Comparison of ENCODE assay signal across 16 cellular contexts in genomic region chr22:49296561-49296960, GRCh38.
A peak's percentile ranks its signal among the peaks of the same experiment; 100 is the strongest.
DNase-seq lines count a peak whose midpoint lies in the region; ATAC-seq and TF ChIP-seq lines count a peak whose summit lies in the region.
"Had no signal": no experiment of that assay in that cellular context is flagged by ENCODE, and none has a peak within 500 bp of the region (broad histone marks: within the 10 kb centered on the region; RNA-seq: fewer than 3 reads in every experiment).

No MANE protein-coding gene starts in this region.

- no peak for TF ChIP-seq POLR2A in testis (IDR thresholded peaks at IDR 0.05)

- H3K4me1 ChIP-seq in testis = no peaks in the 10 kb centered on the region
- H3K4me1 ChIP-seq: HAP-1, Peyer's patch had no signal

- H3K36me3 ChIP-seq in testis (ENCODE audit: low read depth, missing control alignments) = no peaks in the 10 kb centered on the region
- H3K36me3 ChIP-seq in MG63 = no peaks in the 10 kb centered on the region
- H3K36me3 ChIP-seq: HAP-1, Peyer's patch had no signal

- H3K27ac ChIP-seq in testis = no peak overlapping the region
- H3K27ac ChIP-seq: Peyer's patch had no signal

- DNase-seq in activated CD8-positive, alpha-beta memory T cell treated with anti-CD3 and anti-CD28 coated beads, Interleukin-2, amount 10 ng/mL, durations not matched to agents 7 days and 5 days = peak; percentile 25
- DNase-seq in central memory CD8-positive, alpha-beta T cell (ENCODE audit: low spot score in 2 of 2) = peak; percentile 1 to 6
- DNase-seq in mucosa of gallbladder (ENCODE audit: low spot score) (peak; percentile 5), testis (peak; percentile 7), MG63 (no peak)
- DNase-seq: DMS 273 treated with DMSO at 0.1 percent for 48 hours, Karpas-422, NCI-H1930, NCI-H2171 treated with DMSO at 0.1 percent for 48 hours, NCI-H510A, SHP77 had no signal

- CTCF ChIA-PET in activated CD8-positive, alpha-beta memory T cell treated with anti-CD3 and anti-CD28 coated beads, Interleukin-2, amount 10 ng/mL, durations not matched to agents 7 days and 5 days (lab: Charles Lee) = interaction anchor here (2.9 kb wide), 1 partner anchor 9 kb away, joined by 13 read pairs; no protein-coding TSS in a partner anchor

- ATAC-seq in activated CD8-positive, alpha-beta memory T cell treated with anti-CD3 and anti-CD28 coated beads, Interleukin-2, amount 10 ng/mL, durations not matched to agents 7 days and 5 days = no peak
- no peak for ATAC-seq in central memory CD8-positive, alpha-beta T cell (replicated peaks; ENCODE audit: extremely low read depth, poor library complexity, severe bottlenecking)
- no peak for ATAC-seq in stimulated activated memory B cell treated with anti-CD40 and anti-IgM and Interleukin-4, amounts not matched to agents 10 μg/mL and 1 μg/mL and 100 μg/mL, for 72 hours
- no peak for ATAC-seq in HG02763 (IDR thresholded peaks at IDR 0.05; ENCODE audit: unreplicated experiment)

- no peak overlapping the region for H3K27ac Mint-ChIP-seq in activated CD8-positive, alpha-beta memory T cell treated with anti-CD3 and anti-CD28 coated beads, Interleukin-2, amount 10 ng/mL, durations not matched to agents 7 days and 5 days
- no peak overlapping the region for H3K27ac Mint-ChIP-seq in central memory CD8-positive, alpha-beta T cell (ENCODE audit: low read depth)
- no peak overlapping the region for H3K27ac Mint-ChIP-seq in stimulated activated memory B cell treated with anti-CD40 and anti-IgM and Interleukin-4, amounts not matched to agents 10 μg/mL and 1 μg/mL and 100 μg/mL, for 72 hours

- H3K27me3 ChIP-seq in testis = no peaks in the 10 kb centered on the region
- no peaks in the 10 kb centered on the region for H3K27me3 ChIP-seq in MG63
- H3K27me3 ChIP-seq: Peyer's patch had no signal

- H3K4me3 Mint-ChIP-seq in activated CD8-positive, alpha-beta memory T cell treated with anti-CD3 and anti-CD28 coated beads, Interleukin-2, amount 10 ng/mL, durations not matched to agents 7 days and 5 days = no peak overlapping the region
- no peak overlapping the region for H3K4me3 Mint-ChIP-seq in central memory CD8-positive, alpha-beta T cell
- H3K4me3 Mint-ChIP-seq in stimulated activated memory B cell treated with anti-CD40 and anti-IgM and Interleukin-4, amounts not matched to agents 10 μg/mL and 1 μg/mL and 100 μg/mL, for 72 hours = no peak overlapping the region
- H3K4me3 Mint-ChIP-seq: CD8-positive, alpha-beta memory T cell had no signal

- intact Hi-C loops in testis (cut with DNase I; ENCODE audit: low total_unique reads) = no loop called here

- H3K36me3 Mint-ChIP-seq in activated CD8-positive, alpha-beta memory T cell treated with anti-CD3 and anti-CD28 coated beads, Interleukin-2, amount 10 ng/mL, durations not matched to agents 7 days and 5 days = no peaks in the 10 kb centered on the region
- peaks cover 2% of the 10 kb centered on the region for H3K36me3 Mint-ChIP-seq in central memory CD8-positive, alpha-beta T cell (ENCODE audit: insufficient read depth)
- no peaks in the 10 kb centered on the region for H3K36me3 Mint-ChIP-seq in stimulated activated memory B cell treated with anti-CD40 and anti-IgM and Interleukin-4, amounts not matched to agents 10 μg/mL and 1 μg/mL and 100 μg/mL, for 72 hours
- H3K36me3 Mint-ChIP-seq: CD8-positive, alpha-beta memory T cell had no signal

- no peak overlapping the region for H3K4me3 ChIP-seq in testis
- no peak overlapping the region for H3K4me3 ChIP-seq in MG63
- H3K4me3 ChIP-seq: HAP-1, Peyer's patch had no signal

- peaks cover 3% of the 10 kb centered on the region for H3K9me3 Mint-ChIP-seq in activated CD8-positive, alpha-beta memory T cell treated with anti-CD3 and anti-CD28 coated beads, Interleukin-2, amount 10 ng/mL, durations not matched to agents 7 days and 5 days (ENCODE audit: low read depth)
- peaks cover 7% of the 10 kb centered on the region for H3K9me3 Mint-ChIP-seq in central memory CD8-positive, alpha-beta T cell
- peaks cover 8% of the 10 kb centered on the region for H3K9me3 Mint-ChIP-seq in stimulated activated memory B cell treated with anti-CD40 and anti-IgM and Interleukin-4, amounts not matched to agents 10 μg/mL and 1 μg/mL and 100 μg/mL, for 72 hours

- no peaks in the 10 kb centered on the region for H3K27me3 Mint-ChIP-seq in activated CD8-positive, alpha-beta memory T cell treated with anti-CD3 and anti-CD28 coated beads, Interleukin-2, amount 10 ng/mL, durations not matched to agents 7 days and 5 days
- H3K27me3 Mint-ChIP-seq in central memory CD8-positive, alpha-beta T cell = peaks cover 12% of the 10 kb centered on the region
- H3K27me3 Mint-ChIP-seq in stimulated activated memory B cell treated with anti-CD40 and anti-IgM and Interleukin-4, amounts not matched to agents 10 μg/mL and 1 μg/mL and 100 μg/mL, for 72 hours = peaks cover 9% of the 10 kb centered on the region

- H3K4me1 Mint-ChIP-seq in activated CD8-positive, alpha-beta memory T cell treated with anti-CD3 and anti-CD28 coated beads, Interleukin-2, amount 10 ng/mL, durations not matched to agents 7 days and 5 days = no peaks in the 10 kb centered on the region
- no peaks in the 10 kb centered on the region for H3K4me1 Mint-ChIP-seq in central memory CD8-positive, alpha-beta T cell
- no peaks in the 10 kb centered on the region for H3K4me1 Mint-ChIP-seq in stimulated activated memory B cell treated with anti-CD40 and anti-IgM and Interleukin-4, amounts not matched to agents 10 μg/mL and 1 μg/mL and 100 μg/mL, for 72 hours
- H3K4me1 Mint-ChIP-seq: CD8-positive, alpha-beta memory T cell had no signal

- H3K9me3 ChIP-seq in testis = no peaks in the 10 kb centered on the region
- no peaks in the 10 kb centered on the region for H3K9me3 ChIP-seq in MG63
- H3K9me3 ChIP-seq: HAP-1, Peyer's patch had no signal

- no peak for TF ChIP-seq CTCF in testis (IDR thresholded peaks at IDR 0.05)

- WGBS in testis, 2 donors = 91 to 95% methylated on average over 11 of the region's 11 CpGs
